Comparison of ENCODE assay signal across 16 cellular contexts in genomic region chr5:80090884-80091166, GRCh38. TPM values are rescaled to one million over a fixed set of nuclear protein-coding genes. Genes with fewer than 3 reads are reported as not detected.
DNase-seq lines count a peak whose midpoint lies in the region; ATAC-seq, FAIRE-seq and TF ChIP-seq lines count a peak whose summit lies in the region.
"Had no signal": no experiment of that assay in that cellular context is flagged by ENCODE, and none has a peak within 500 bp of the region (broad histone marks: within the 10 kb centered on the region; RNA-seq: fewer than 3 reads in every experiment).

No MANE protein-coding gene starts in this region.

- TF ChIP-seq CTCF in A549 (IDR thresholded peaks at IDR 0.05) (no peak), HCT116 (IDR thresholded peaks at IDR 0.05 in 2 of 3, conservative IDR thresholded peaks at IDR 0.05 in 1 of 3; ENCODE audit: borderline replicate concordance in 1 of 3, insufficient read depth in 1 of 3, low read depth in 2 of 3, low read length in 2 of 3) (no peak)

- TF ChIP-seq POLR2A in A549 (IDR thresholded peaks at IDR 0.05; ENCODE audit: low read length) (no peak), HCT116 (IDR thresholded peaks at IDR 0.05; ENCODE audit: borderline replicate concordance, extremely low read depth, insufficient read depth, insufficient read length) (no peak)

- no peaks in the 10 kb centered on the region for H3K9me2 ChIP-seq in HCT116 (ENCODE audit: insufficient read depth)

- H2BK120ac ChIP-seq in mesendoderm (ENCODE audit: low read depth, low read length), result no peak overlapping the region

- H2AK5ac ChIP-seq in mesendoderm (ENCODE audit: low read length), result no peak overlapping the region

- no peaks in the 10 kb centered on the region for H3K79me1 ChIP-seq in mesendoderm (ENCODE audit: low read length)

- no peak overlapping the region for H2BK5ac ChIP-seq in mesendoderm (ENCODE audit: low read length)

- H3K56ac ChIP-seq in mesendoderm (ENCODE audit: low read length), result no peak overlapping the region

- H3K9me3 Mint-ChIP-seq in activated CD4-positive, alpha-beta T cell treated with anti-CD3 and anti-CD28 coated beads for 36 hours (ENCODE audit: low read depth), result no peaks in the 10 kb centered on the region
- no peaks in the 10 kb centered on the region for H3K9me3 Mint-ChIP-seq in activated naive CD4-positive, alpha-beta T cell treated with anti-CD3 and anti-CD28 coated beads for 36 hours
- H3K9me3 Mint-ChIP-seq: CD4-positive, alpha-beta T cell had no signal

- H2BK15ac ChIP-seq in mesendoderm (replicated peaks; ENCODE audit: low read depth), result no peak overlapping the region

- no peak overlapping the region for H2AFZ ChIP-seq in HCT116 (ENCODE audit: low read depth, low read length, poor library complexity, severe bottlenecking)

- H3K27ac Mint-ChIP-seq in activated CD4-positive, alpha-beta T cell treated with anti-CD3 and anti-CD28 coated beads for 36 hours, result no peak overlapping the region
- H3K27ac Mint-ChIP-seq in activated naive CD4-positive, alpha-beta T cell treated with anti-CD3 and anti-CD28 coated beads for 36 hours, result no peak overlapping the region
- H3K27ac Mint-ChIP-seq: CD4-positive, alpha-beta T cell had no signal

- peak; percentile 49 to 52; a peak in 3 of 6 replicates for ATAC-seq in A549
- ATAC-seq in HCT116, result peak; percentile 60
- no peak for ATAC-seq in activated CD4-positive, alpha-beta T cell treated with anti-CD3 and anti-CD28 coated beads for 36 hours

- H3K36me3 Mint-ChIP-seq in activated CD4-positive, alpha-beta T cell treated with anti-CD3 and anti-CD28 coated beads for 36 hours (ENCODE audit: low read depth), result no peaks in the 10 kb centered on the region
- H3K36me3 Mint-ChIP-seq in activated naive CD4-positive, alpha-beta T cell treated with anti-CD3 and anti-CD28 coated beads for 36 hours (ENCODE audit: low read depth), result no peaks in the 10 kb centered on the region

- H3K4me2 ChIP-seq in A549, result no peak overlapping the region
- H3K4me2 ChIP-seq in HCT116 (ENCODE audit: low read length), result no peak overlapping the region
- H3K4me2 ChIP-seq in mesendoderm (ENCODE audit: low read length), result no peak overlapping the region
- H3K4me2 ChIP-seq: KMS-11 had no signal

- TF ChIP-seq RAD21 in A549 (conservative IDR thresholded peaks at IDR 0.05 in 1 of 2, IDR thresholded peaks at IDR 0.05 in 1 of 2) (no peak), HCT116 (IDR thresholded peaks at IDR 0.05; ENCODE audit: low read depth) (no peak)

- RAD21 ChIA-PET in HCT116 (lab: Charles Lee; ENCODE audit: low non-redundant PET in 1 of 2, low total read pairs in 2 of 2, uncharacterized antibody in 2 of 2, unreplicated experiment in 2 of 2), result interaction anchor here in 1 of 2 experiments (2.6 kb wide), 1 partner anchor 217 kb away, joined by 25 read pairs; no protein-coding TSS in a partner anchor

- H3K9ac ChIP-seq in HCT116 (ENCODE audit: low read length), result no peak overlapping the region
- H3K9ac ChIP-seq in mesendoderm (ENCODE audit: low read length), result no peak overlapping the region
- H3K9ac ChIP-seq: KMS-11 had no signal

- H3K36me3 ChIP-seq in HCT116 (ENCODE audit: control insufficient read depth in 1 of 2, insufficient read depth in 2 of 2, low read length in 2 of 2), result no peaks in the 10 kb centered on the region
- H3K36me3 ChIP-seq in mesendoderm (ENCODE audit: control insufficient read depth, insufficient read depth, low read length), result no peaks in the 10 kb centered on the region
- H3K36me3 ChIP-seq: HAP-1 had no signal

- H4K8ac ChIP-seq in mesendoderm (ENCODE audit: low read depth, low read length), result no peak overlapping the region

- H3K4me1 ChIP-seq in A549 (no peaks in the 10 kb centered on the region), HCT116 (ENCODE audit: control insufficient read depth in 1 of 2, insufficient read depth in 2 of 2, low read length in 2 of 2) (peaks cover 2 to 8% of the 10 kb centered on the region in 2 experiments; a peak in 3 of 4 replicates), mesendoderm (ENCODE audit: control insufficient read depth, low read depth, low read length) (no peaks in the 10 kb centered on the region)
- H3K4me1 ChIP-seq: HAP-1 had no signal

- H3K4ac ChIP-seq in mesendoderm (ENCODE audit: low read depth, low read length), result no peak overlapping the region

- POLR2A ChIA-PET in A549 (lab: Yijun Ruan, JAX), result no interaction called here
- POLR2A ChIA-PET in HCT116 (lab: Charles Lee), result interaction anchor here (1.4 kb wide), 1 partner anchor 218 kb away, joined by 3 read pairs; no protein-coding TSS in a partner anchor
- POLR2A ChIA-PET in activated CD4-positive, alpha-beta T cell treated with anti-CD3 and anti-CD28 coated beads for 36 hours (lab: Charles Lee), result interaction anchor here (0.7 kb wide), 1 partner anchor 101 kb away, joined by 5 read pairs; no protein-coding TSS in a partner anchor

- H3K27me3 ChIP-seq in HCT116 (ENCODE audit: insufficient read depth, low read length) (no peaks in the 10 kb centered on the region), mesendoderm (ENCODE audit: insufficient read depth, low read length, poor library complexity) (no peaks in the 10 kb centered on the region)

- H3K27ac ChIP-seq in A549, result no peak overlapping the region
- H3K27ac ChIP-seq in HCT116 (ENCODE audit: low read depth, low read length), result no peak overlapping the region
- H3K27ac ChIP-seq in mesendoderm (ENCODE audit: low read depth, low read length), result no peak overlapping the region
- H3K27ac ChIP-seq: C4-2B, KMS-11 had no signal

- H3K79me2 ChIP-seq in HCT116 (ENCODE audit: insufficient read depth, low read length) (no peaks in the 10 kb centered on the region), mesendoderm (ENCODE audit: control insufficient read depth, insufficient read depth, low read length) (no peaks in the 10 kb centered on the region)

- H3K4me3 ChIP-seq in A549 (no peak overlapping the region), HCT116 (replicated peaks in 1 of 2; ENCODE audit: low read depth in 1 of 2, low read length in 2 of 2) (no peak overlapping the region), mesendoderm (ENCODE audit: low read length) (no peak overlapping the region)
- H3K4me3 ChIP-seq: HAP-1 had no signal

- H4K5ac ChIP-seq in mesendoderm (ENCODE audit: low read length), result no peak overlapping the region

- no peak for DNase-seq in A549 (ENCODE audit: low read depth in 1 of 2, low spot score in 1 of 2)
- DNase-seq in ELR (ENCODE audit: low read depth), result peak; percentile 15
- DNase-seq in HCT116 (ENCODE audit: low read depth, low spot score), result no peak
- DNase-seq in mesendoderm, result peak; percentile 60
- DNase-seq in activated CD4-positive, alpha-beta T cell treated with anti-CD3 and anti-CD28 coated beads for 36 hours, result no peak
- no peak for DNase-seq in activated naive CD4-positive, alpha-beta T cell treated with anti-CD3 and anti-CD28 coated beads for 36 hours
- no peak for DNase-seq in iPS-NIHi7 (ENCODE audit: extremely low spot score)
- DNase-seq: AML-193; Caco-2; CD4-positive, alpha-beta T cell; GF-D8; GOT3 had no signal

- H3K4me1 Mint-ChIP-seq in activated CD4-positive, alpha-beta T cell treated with anti-CD3 and anti-CD28 coated beads for 36 hours, result peaks cover 20% of the 10 kb centered on the region
- peaks cover 12% of the 10 kb centered on the region for H3K4me1 Mint-ChIP-seq in activated naive CD4-positive, alpha-beta T cell treated with anti-CD3 and anti-CD28 coated beads for 36 hours (ENCODE audit: low read depth)

- no peak overlapping the region for H3K18ac ChIP-seq in mesendoderm (ENCODE audit: low read length)

- no TSS peak for BruUV-seq in HCT116 (replicated peaks; lab: Mats Ljungman, UMichigan)

- no peak for TF ChIP-seq EP300 in A549 (IDR thresholded peaks at IDR 0.05)

- H3K27me3 Mint-ChIP-seq in activated CD4-positive, alpha-beta T cell treated with anti-CD3 and anti-CD28 coated beads for 36 hours, result no peaks in the 10 kb centered on the region
- H3K27me3 Mint-ChIP-seq in activated naive CD4-positive, alpha-beta T cell treated with anti-CD3 and anti-CD28 coated beads for 36 hours (ENCODE audit: low read depth), result no peaks in the 10 kb centered on the region
- H3K27me3 Mint-ChIP-seq: CD4-positive, alpha-beta T cell had no signal

- intact Hi-C loops in HCT116 (cut with micrococcal nuclease), result loop anchor here (1.0 to 5.0 kb wide), 4 partner anchors 166 to 580 kb away; partner anchors contain the start of gene SERINC5
- intact Hi-C loops in activated CD4-positive, alpha-beta T cell treated with anti-CD3 and anti-CD28 coated beads for 36 hours (cut with DNase I, micrococcal nuclease), result loop anchor here (1.0 to 5.0 kb wide), 4 partner anchors 36 to 316 kb away; partner anchors contain the start of gene ZFYVE16 (in 1 of the 2)
- intact Hi-C loops in activated naive CD4-positive, alpha-beta T cell treated with anti-CD3 and anti-CD28 coated beads for 36 hours (cut with micrococcal nuclease), result loop anchor here (1.0 to 10.0 kb wide), 9 partner anchors 114 to 1104 kb away; partner anchors contain the start of genes FAM151B and ZFYVE16

- H4K20me1 ChIP-seq in HCT116 (ENCODE audit: insufficient read depth), result no peaks in the 10 kb centered on the region

- no peak for FAIRE-seq in A549 (lab: Jason Lieb, UNC)
- FAIRE-seq: D721Med had no signal

- no peak overlapping the region for H3K4me3 Mint-ChIP-seq in activated CD4-positive, alpha-beta T cell treated with anti-CD3 and anti-CD28 coated beads for 36 hours
- H3K4me3 Mint-ChIP-seq in activated naive CD4-positive, alpha-beta T cell treated with anti-CD3 and anti-CD28 coated beads for 36 hours, result no peak overlapping the region
- H3K4me3 Mint-ChIP-seq: CD4-positive, alpha-beta T cell had no signal

- H3K23ac ChIP-seq in mesendoderm (ENCODE audit: low read length), result no peak overlapping the region

- WGBS in A549 (ENCODE audit: missing lambda C conversion rate), result 93% methylated on average over 5 of the region's 5 CpGs
- no CpG with 5 or more reads among the region's 5 CpGs for WGBS in mesendoderm (ENCODE audit: extremely low coverage, insufficient coverage, low lambda C conversion rate)

- CTCF ChIA-PET in A549 (lab: Yijun Ruan, JAX) (interaction anchor here (0.5 to 4.5 kb wide), 19 partner anchors 9 to 1043 kb away, joined by 3 to 161 read pairs (median 10); partner anchors contain the start of gene SPZ1), HCT116 (lab: Charles Lee) (interaction anchor here (1.5 to 3.8 kb wide), 3 partner anchors 216 to 1103 kb away, joined by 3 to 101 read pairs (median 6); no protein-coding TSS in a partner anchor)
- CTCF ChIA-PET in activated CD4-positive, alpha-beta T cell treated with anti-CD3 and anti-CD28 coated beads for 36 hours (lab: Charles Lee), result interaction anchor here (0.6 to 9.7 kb wide), 13 partner anchors 12 to 397 kb away, joined by 3 to 198 read pairs (median 5); partner anchors contain the start of gene FAM151B
- CTCF ChIA-PET in activated naive CD4-positive, alpha-beta T cell treated with anti-CD3 and anti-CD28 coated beads for 36 hours (lab: Charles Lee), result interaction anchor here (1.5 to 10.1 kb wide), 9 partner anchors 10 to 224 kb away, joined by 3 to 183 read pairs (median 12); partner anchors contain the start of gene SERINC5

- H3K9me3 ChIP-seq in A549 (no peaks in the 10 kb centered on the region), HCT116 (ENCODE audit: control insufficient read depth in 1 of 2, insufficient read depth in 1 of 2, low read depth in 1 of 2, low read length in 2 of 2) (no peaks in the 10 kb centered on the region)
- H3K9me3 ChIP-seq: Caco-2, HAP-1 had no signal

RNA-seq across cellular contexts. Expression of gene THBS4, which starts 55.7 kb away (rescaled TPM):
- polyA plus RNA-seq in A549 (2011; rRNA removed) (0.28 and 0.30 TPM in 2 replicates), A549 (2017; fragmentation: RNase III; extraction: RNeasy Plus Mini Kit Qiagen cat#74134 plus additional on column Dnase treatment) (0.16 to 0.54 TPM (median 0.41 TPM) in 3 replicates)
- 0.05 and 0.09 TPM in 2 replicates for polyA plus RNA-seq in A549 (2012; cell fraction: cytosol; rRNA removed)
- 0.09 and 0.12 TPM in 2 replicates for polyA plus RNA-seq in A549 (2012; cell fraction: nucleus; rRNA removed)
- 0.34 TPM in 1 of 2 replicates, not detected in the other for polyA minus RNA-seq in A549 (2011; rRNA and poly(A)+ RNA removed)
- 1.5 TPM for total RNA-seq in HCT116 (2021; ENCODE audit: unreplicated experiment)
- polyA plus RNA-seq in HCT116 (2012), result 0.91 and 0.98 TPM in 2 replicates
- 3.5 TPM for polyA plus RNA-seq in mesendoderm (2013, experiment 1 of 2)
- polyA plus RNA-seq in mesendoderm (2013, experiment 2 of 2), result 3.2 TPM
- 1 to 10 TPM; 2.1 to 2.3 TPM for total RNA-seq in activated CD4-positive, alpha-beta T cell treated with anti-CD3 and anti-CD28 coated beads for 36 hours
- total RNA-seq in activated naive CD4-positive, alpha-beta T cell treated with anti-CD3 and anti-CD28 coated beads for 36 hours, result 1 to 10 TPM in 1 of 2 experiments, under 1 TPM in 1; 0.29 to 1.1 TPM
- total RNA-seq: Caco-2 had no signal

Comparison
In these comparisons a context has a peak if more than half of its experiments do, and no peak if none do; other contexts are left out.
1. DNase-seq: peak in ELR (single experiment) and mesendoderm (single experiment); none in A549 (0 of 2), HCT116 (single experiment), activated CD4-positive, alpha-beta T cell treated with anti-CD3 and anti-CD28 coated beads for 36 hours (single experiment), activated naive CD4-positive, alpha-beta T cell treated with anti-CD3 and anti-CD28 coated beads for 36 hours (single experiment) and iPS-NIHi7 (single experiment).